ENCODE assay signal across 8 cellular contexts in the genomic region with DNA sequence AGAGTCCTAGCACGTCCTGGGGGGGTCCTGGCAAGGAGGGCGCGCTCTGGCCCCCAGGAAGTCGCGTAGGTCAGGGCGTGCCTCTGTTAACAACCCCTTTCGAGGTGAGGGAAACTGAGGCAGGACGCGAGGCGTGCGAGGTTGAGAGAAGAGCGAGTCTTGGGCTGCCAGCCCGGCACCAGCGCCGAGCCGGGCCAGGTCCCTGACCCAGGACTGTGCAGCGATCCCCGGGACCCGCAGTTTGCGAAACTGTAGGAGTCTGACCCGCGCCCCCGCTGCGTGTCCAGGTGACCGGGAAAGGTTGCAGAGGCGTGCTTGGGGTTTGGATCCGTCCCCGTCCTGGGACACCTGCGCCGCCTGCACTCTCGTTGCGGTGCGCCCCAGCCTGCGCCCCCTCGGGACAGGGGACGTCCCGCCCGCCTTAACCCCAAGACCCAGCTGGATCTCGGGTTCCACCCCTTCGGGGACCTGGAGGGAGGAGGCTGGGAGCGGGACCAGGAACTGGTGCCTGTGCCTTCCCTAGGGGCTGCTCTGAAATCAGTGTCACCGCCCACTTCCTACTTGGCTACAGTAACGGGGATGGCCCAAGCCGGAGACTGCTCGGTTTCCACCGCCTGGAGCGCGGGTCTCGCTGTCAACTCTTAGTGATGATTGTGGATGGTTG. TPM values are rescaled to one million over a fixed set of nuclear protein-coding genes. Genes with fewer than 3 reads are reported as not detected.
A peak's percentile ranks its signal among the peaks of the same experiment; 100 is the strongest.
DNase-seq lines count a peak whose midpoint lies in the region; ATAC-seq and TF ChIP-seq lines count a peak whose summit lies in the region.

No MANE protein-coding gene starts in this region.

- no peak overlapping the region for H3K27ac ChIP-seq in trophoblast cell (ENCODE audit: low read depth, low read length)

- no peak overlapping the region for H3K23ac ChIP-seq in trophoblast cell (ENCODE audit: low read length)

- no peak for TF ChIP-seq CTCF in AG09309 (IDR thresholded peaks at IDR 0.05; ENCODE audit: control insufficient read depth, insufficient read depth, low read depth, low read length, missing control alignments)

- peak overlapping the region; percentile 82 for H4K8ac ChIP-seq in trophoblast cell (ENCODE audit: low read depth, low read length)

- peak overlapping the region; percentile 84 for H4K12ac ChIP-seq in trophoblast cell (ENCODE audit: low read depth, low read length)

- H3K4me1 Mint-ChIP-seq in activated naive CD8-positive, alpha-beta T cell treated with anti-CD3 and anti-CD28 coated beads, Interleukin-2, amount 10 ng/mL, durations not matched to agents 7 days and 5 days = peaks cover 20% of the 10 kb centered on the region

- no peaks in the 10 kb centered on the region for H3K9me3 Mint-ChIP-seq in activated naive CD8-positive, alpha-beta T cell treated with anti-CD3 and anti-CD28 coated beads, Interleukin-2, amount 10 ng/mL, durations not matched to agents 7 days and 5 days

- DNase-seq in AG09309 (ENCODE audit: low read depth) (no peak), SIG-M5 (lab: John Stamatoyannopoulos, UW) (peak; percentile 33), left ventricle myocardium superior (peak; percentile 81), trophoblast cell (peak; percentile 30 to 61), NCI-H1694 (lab: John Stamatoyannopoulos, UW) (no peak)
- DNase-seq in activated naive CD8-positive, alpha-beta T cell treated with anti-CD3 and anti-CD28 coated beads, Interleukin-2, amount 10 ng/mL, durations not matched to agents 7 days and 5 days = peak; percentile 64

- peaks cover 3% of the 10 kb centered on the region for H3K36me3 Mint-ChIP-seq in activated naive CD8-positive, alpha-beta T cell treated with anti-CD3 and anti-CD28 coated beads, Interleukin-2, amount 10 ng/mL, durations not matched to agents 7 days and 5 days

- H3K18ac ChIP-seq in trophoblast cell (ENCODE audit: low read length) = peak overlapping the region; percentile 81

- WGBS in trophoblast cell (ENCODE audit: extremely low coverage, insufficient coverage, insufficient read length) = no CpG with 5 or more reads among the region's 49 CpGs

- peak overlapping the region; percentile 70 for H3K27ac Mint-ChIP-seq in activated naive CD8-positive, alpha-beta T cell treated with anti-CD3 and anti-CD28 coated beads, Interleukin-2, amount 10 ng/mL, durations not matched to agents 7 days and 5 days

- H2AFZ ChIP-seq in trophoblast cell (ENCODE audit: insufficient read depth, low read length, poor library complexity) = peak overlapping the region; percentile 70

- peak overlapping the region; percentile 86 for H3K4me2 ChIP-seq in trophoblast cell (ENCODE audit: low read length)

- peak overlapping the region; percentile 84 for H4K91ac ChIP-seq in trophoblast cell (ENCODE audit: low read depth, low read length)

- peaks cover 20% of the 10 kb centered on the region for H3K27me3 Mint-ChIP-seq in activated naive CD8-positive, alpha-beta T cell treated with anti-CD3 and anti-CD28 coated beads, Interleukin-2, amount 10 ng/mL, durations not matched to agents 7 days and 5 days

- peak overlapping the region; percentile 61 for H3K9ac ChIP-seq in trophoblast cell (ENCODE audit: low read length)

- peak overlapping the region; percentile 55 for H2BK12ac ChIP-seq in trophoblast cell (ENCODE audit: low read length)

- peaks cover 6% of the 10 kb centered on the region for H3K79me1 ChIP-seq in trophoblast cell (ENCODE audit: low read length)

- peak overlapping the region; percentile 87 for H3K14ac ChIP-seq in trophoblast cell (ENCODE audit: low read length)

- no peaks in the 10 kb centered on the region for H3K9me3 ChIP-seq in trophoblast cell (ENCODE audit: insufficient read depth, low read depth, low read length)

- H3K4me3 ChIP-seq in AG09309 (ENCODE audit: control insufficient read depth, low read depth, low read length) (peak overlapping the region; percentile 85), trophoblast cell (ENCODE audit: low read depth, low read length) (peak overlapping the region; percentile 81)

- H3K4me3 Mint-ChIP-seq in activated naive CD8-positive, alpha-beta T cell treated with anti-CD3 and anti-CD28 coated beads, Interleukin-2, amount 10 ng/mL, durations not matched to agents 7 days and 5 days = peak overlapping the region; percentile 88

- intact Hi-C loops in left ventricle myocardium superior (cut with micrococcal nuclease) = no loop called here

- peak; percentile 62 for ATAC-seq in GM18909 (IDR thresholded peaks at IDR 0.05; ENCODE audit: poor library complexity, unreplicated experiment)
- peak; percentile 57 for ATAC-seq in HG03378 (IDR thresholded peaks at IDR 0.05; ENCODE audit: unreplicated experiment)
- ATAC-seq in activated naive CD8-positive, alpha-beta T cell treated with anti-CD3 and anti-CD28 coated beads, Interleukin-2, amount 10 ng/mL, durations not matched to agents 7 days and 5 days (ENCODE audit: low read depth) = peak; percentile 68
- peak; percentile 91 for ATAC-seq in left ventricle myocardium superior

- no peaks in the 10 kb centered on the region for H3K36me3 ChIP-seq in trophoblast cell (ENCODE audit: control insufficient read depth in 1 of 2, insufficient read depth in 2 of 2, low read length in 2 of 2)

- no peaks in the 10 kb centered on the region for H3K27me3 ChIP-seq in trophoblast cell (ENCODE audit: insufficient read depth, low read length)

- peak overlapping the region; percentile 24 for H2BK5ac ChIP-seq in trophoblast cell (ENCODE audit: low read depth, low read length, poor library complexity)

- H3K4me1 ChIP-seq in trophoblast cell (ENCODE audit: control insufficient read depth in 1 of 2, insufficient read depth in 2 of 2, low read length in 2 of 2) = peaks cover 0 to 5% of the 10 kb centered on the region in 2 experiments

- H3K79me2 ChIP-seq in trophoblast cell (ENCODE audit: control insufficient read depth, insufficient read depth, low read length, poor library complexity) = peaks cover 5% of the 10 kb centered on the region

- peak overlapping the region; percentile 58 for H2BK120ac ChIP-seq in trophoblast cell (ENCODE audit: insufficient read depth, low read length, poor library complexity)

- POLR2A ChIA-PET in activated naive CD8-positive, alpha-beta T cell treated with anti-CD3 and anti-CD28 coated beads, Interleukin-2, amount 10 ng/mL, durations not matched to agents 7 days and 5 days (lab: Charles Lee) = interaction anchor here (0.6 to 2.1 kb wide), 4 partner anchors 10 to 48 kb away, joined by 3 to 10 read pairs (median 3); no protein-coding TSS in a partner anchor

- peak overlapping the region; percentile 48 for H3K4ac ChIP-seq in trophoblast cell (ENCODE audit: low read depth, low read length)

- no peak overlapping the region for H2AK5ac ChIP-seq in trophoblast cell (ENCODE audit: low read length)

RNA-seq across cellular contexts. Expression of gene DISC1, which starts 0.5 kb away (rescaled TPM):
- 10 to 100 TPM in 1 of 2 experiments, 1 to 10 TPM in 1; 9.8 to 11.2 TPM for total RNA-seq in activated naive CD8-positive, alpha-beta T cell treated with anti-CD3 and anti-CD28 coated beads, Interleukin-2, amount 10 ng/mL, durations not matched to agents 7 days and 5 days
- total RNA-seq in left ventricle myocardium superior = 4.3 TPM
- 1.8 and 2.0 TPM in 2 replicates for polyA plus RNA-seq in trophoblast cell (2013)

Comparison
In these comparisons a context has a peak if more than half of its experiments do, and no peak if none do; other contexts are left out.
1. DNase-seq: peak in SIG-M5 (single experiment), activated naive CD8-positive, alpha-beta T cell treated with anti-CD3 and anti-CD28 coated beads, Interleukin-2, amount 10 ng/mL, durations not matched to agents 7 days and 5 days (single experiment), left ventricle myocardium superior (single experiment) and trophoblast cell (2 of 2); none in AG09309 (single experiment) and NCI-H1694 (single experiment).
2. Peak in every context shown above with its lines, with median percentiles within 50 percentile points of each other: ATAC-seq.